ENCODE assay signal across 8 cellular contexts in genomic region chr1:116847688-116848531, GRCh38.
A peak's percentile ranks its signal among the peaks of the same experiment; 100 is the strongest.
DNase-seq lines count a peak whose midpoint lies in the region; ATAC-seq, FAIRE-seq and TF ChIP-seq lines count a peak whose summit lies in the region.
"Had no signal": no experiment of that assay in that cellular context is flagged by ENCODE, and none has a peak within 500 bp of the region (broad histone marks: within the 10 kb centered on the region; RNA-seq: fewer than 3 reads in every experiment).

No MANE protein-coding gene starts in this region.

- 73% methylated on average over 13 of the region's 13 CpGs for WGBS in esophagus muscularis mucosa

- FAIRE-seq in endothelial cell of umbilical vein (lab: Jason Lieb, UNC): peak; percentile 64
- FAIRE-seq: islet of Langerhans had no signal

- ATAC-seq in GM18868 (IDR thresholded peaks at IDR 0.05; ENCODE audit: unreplicated experiment): peak; percentile 91

- H3K4me1 ChIP-seq in endothelial cell of umbilical vein (ENCODE audit: control insufficient read depth, extremely low read depth, insufficient read depth, low read length) (peaks cover 24% of the 10 kb centered on the region), esophagus muscularis mucosa (no peaks in the 10 kb centered on the region)

- TF ChIP-seq POLR2A in endothelial cell of umbilical vein (IDR thresholded peaks at IDR 0.05; ENCODE audit: low read depth, low read length): no peak
- no peak for TF ChIP-seq POLR2A in esophagus muscularis mucosa (IDR thresholded peaks at IDR 0.05; ENCODE audit: low read depth)

- TF ChIP-seq CTCF in endothelial cell of umbilical vein (IDR thresholded peaks at IDR 0.05; ENCODE audit: extremely low read depth in 1 of 2, insufficient read depth in 1 of 2, low read depth in 1 of 2, low read length in 2 of 2) (no peak), esophagus muscularis mucosa (IDR thresholded peaks at IDR 0.05) (no peak)

- TF ChIP-seq EP300 in esophagus muscularis mucosa (IDR thresholded peaks at IDR 0.05): no peak

- peak overlapping the region; percentile 17 for H3K9ac ChIP-seq in endothelial cell of umbilical vein (replicated peaks; ENCODE audit: extremely low read depth, insufficient read depth, low read length)

- intact Hi-C loops in endothelial cell of umbilical vein (cut with micrococcal nuclease) (no loop called here), esophagus muscularis mucosa (cut with DNase I) (no loop called here)

- no TSS peak for BruUV-seq in endothelial cell of umbilical vein (replicated peaks; lab: Mats Ljungman, UMichigan)

- H4K20me1 ChIP-seq in endothelial cell of umbilical vein (replicated peaks; ENCODE audit: control insufficient read depth, extremely low read depth, insufficient read depth, low read length): no peaks in the 10 kb centered on the region

- peak overlapping the region; percentile 17 for H3K4me2 ChIP-seq in endothelial cell of umbilical vein (ENCODE audit: insufficient read depth, low read length)

- POLR2A ChIA-PET in endothelial cell of umbilical vein (lab: Charles Lee): no interaction called here

- no peaks in the 10 kb centered on the region for H3K9me3 ChIP-seq in endothelial cell of umbilical vein (replicated peaks; ENCODE audit: control insufficient read depth, insufficient read depth, low read length)
- peaks cover 0 to 5% (median 0%) of the 10 kb centered on the region in 4 donors for H3K9me3 ChIP-seq in esophagus muscularis mucosa

- H3K36me3 ChIP-seq in endothelial cell of umbilical vein (ENCODE audit: control insufficient read depth in 2 of 2, extremely low read depth in 1 of 2, insufficient read depth in 2 of 2, low read length in 2 of 2) (no peaks in the 10 kb centered on the region), esophagus muscularis mucosa (no peaks in the 10 kb centered on the region)

- dilution Hi-C loops in endothelial cell of umbilical vein (cut with MboI; ENCODE audit: extremely low pct_ligation_motif_present, low sequenced_read_pairs): no loop called here

- peak; percentile 46 to 80 for DNase-seq in NOMO-1 (lab: John Stamatoyannopoulos, UW; ENCODE audit: unreplicated experiment in 2 of 2)
- peak; percentile 78 for DNase-seq in endothelial cell of umbilical vein (ENCODE audit: low read depth, low spot score)
- DNase-seq in NCI-H2029 (lab: John Stamatoyannopoulos, UW): no peak
- DNase-seq in esophagus muscularis mucosa (ENCODE audit: extremely low spot score): no peak
- DNase-seq in DMS 273 treated with DMSO at 0.1 percent for 48 hours (lab: John Stamatoyannopoulos, UW): no peak

- H3K27ac ChIP-seq in endothelial cell of umbilical vein (ENCODE audit: insufficient read depth, low read depth, low read length) (peak overlapping the region; percentile 55), skin epidermis (peak overlapping the region in 13 of 21 experiments; percentile 2 to 70 (median 31)), esophagus muscularis mucosa (replicated peaks in 1 of 4) (peak overlapping the region in 2 of 4 donors; percentile 29 to 37)

- H2AFZ ChIP-seq in endothelial cell of umbilical vein (ENCODE audit: low read depth, low read length): peak overlapping the region; percentile 44

- H3K4me3 ChIP-seq in endothelial cell of umbilical vein (replicated peaks in 1 of 3; ENCODE audit: insufficient read depth in 1 of 3, low read depth in 1 of 3, low read length in 3 of 3): no peak overlapping the region
- no peak overlapping the region for H3K4me3 ChIP-seq in skin epidermis
- H3K4me3 ChIP-seq in esophagus muscularis mucosa: no peak overlapping the region

- no peaks in the 10 kb centered on the region for H3K79me2 ChIP-seq in endothelial cell of umbilical vein (ENCODE audit: control insufficient read depth, insufficient read depth, low read length)

- no peaks in the 10 kb centered on the region for H3K9me1 ChIP-seq in endothelial cell of umbilical vein (replicated peaks; ENCODE audit: control insufficient read depth, extremely low read depth, insufficient read depth, low read length)

- CTCF ChIA-PET in endothelial cell of umbilical vein (lab: Charles Lee): no interaction called here

- H3K27me3 ChIP-seq in endothelial cell of umbilical vein (ENCODE audit: control insufficient read depth in 2 of 2, insufficient read depth in 2 of 2, low read length in 2 of 2) (no peaks in the 10 kb centered on the region), esophagus muscularis mucosa (no peaks in the 10 kb centered on the region)

TF ChIP-seq in endothelial cell of umbilical vein, 7 proteins besides CTCF, POLR2A, EP300 and RAD21:
- TF ChIP-seq FOS (IDR thresholded peaks at IDR 0.05; ENCODE audit: borderline replicate concordance, insufficient read depth, low read length): peak; percentile 84
- TF ChIP-seq, protein P1, sequence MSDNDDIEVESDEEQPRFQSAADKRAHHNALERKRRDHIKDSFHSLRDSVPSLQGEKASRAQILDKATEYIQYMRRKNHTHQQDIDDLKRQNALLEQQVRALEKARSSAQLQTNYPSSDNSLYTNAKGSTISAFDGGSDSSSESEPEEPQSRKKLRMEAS (IDR thresholded peaks at IDR 0.05; ENCODE audit: insufficient read depth, insufficient read length): no peak
- TF ChIP-seq MYC (IDR thresholded peaks at IDR 0.05; ENCODE audit: low read depth, low read length): no peak
- TF ChIP-seq POLR2AphosphoS5 (IDR thresholded peaks at IDR 0.05; ENCODE audit: insufficient read depth, low read depth, low read length): no peak
- peak; percentile 52 for TF ChIP-seq JUN (IDR thresholded peaks at IDR 0.05; ENCODE audit: borderline replicate concordance, insufficient read depth, insufficient read length, low read depth)
- TF ChIP-seq GATA2 (IDR thresholded peaks at IDR 0.05; ENCODE audit: insufficient read depth, insufficient read length, low read depth, low read length): no peak
- TF ChIP-seq EZH2 (IDR thresholded peaks at IDR 0.05; ENCODE audit: borderline replicate concordance, low read depth, low read length, severe bottlenecking): no peak

Comparison
In these comparisons a context has a peak if more than half of its experiments do, and no peak if none do; other contexts are left out.
1. DNase-seq: peak in NOMO-1 (2 of 2) and endothelial cell of umbilical vein (single experiment); none in NCI-H2029 (single experiment), esophagus muscularis mucosa (single experiment) and DMS 273 treated with DMSO at 0.1 percent for 48 hours (single experiment).